16 cellular contexts compared by ENCODE assay signal in genomic region chr12:5220835-5221234, GRCh38.
DNase-seq lines count a peak whose midpoint lies in the region; ATAC-seq, FAIRE-seq and TF ChIP-seq lines count a peak whose summit lies in the region.
"Had no signal": no experiment of that assay in that cellular context is flagged by ENCODE, and none has a peak within 500 bp of the region (broad histone marks: within the 10 kb centered on the region; RNA-seq: fewer than 3 reads in every experiment).

No MANE protein-coding gene starts in this region.

- H3K14ac ChIP-seq in trophoblast cell (ENCODE audit: low read length) = no peak overlapping the region

- no peak overlapping the region for H3K9ac ChIP-seq in BLaER1 treated with 17β-estradiol and CSF1 and Interleukin-3, amounts not matched to agents 10 nM and 100 nM
- no peak overlapping the region for H3K9ac ChIP-seq in trophoblast cell (ENCODE audit: low read length)
- H3K9ac ChIP-seq: parathyroid adenoma had no signal

- H3K4me3 Mint-ChIP-seq in activated CD8-positive, alpha-beta T cell treated with anti-CD3 and anti-CD28 coated beads, Interleukin-2, amount 10 ng/mL, durations not matched to agents 7 days and 5 days = no peak overlapping the region
- no peak overlapping the region for H3K4me3 Mint-ChIP-seq in endothelial cell (ENCODE audit: unreplicated experiment)
- H3K4me3 Mint-ChIP-seq: brain had no signal

- no peaks in the 10 kb centered on the region for H3K9me3 Mint-ChIP-seq in activated CD8-positive, alpha-beta T cell treated with anti-CD3 and anti-CD28 coated beads, Interleukin-2, amount 10 ng/mL, durations not matched to agents 7 days and 5 days (ENCODE audit: insufficient read depth)
- H3K9me3 Mint-ChIP-seq in endothelial cell (ENCODE audit: unreplicated experiment) = no peaks in the 10 kb centered on the region

- no peak overlapping the region for H4K12ac ChIP-seq in trophoblast cell (ENCODE audit: low read depth, low read length)

- TF ChIP-seq CTCF in endothelial cell (IDR thresholded peaks at IDR 0.05; ENCODE audit: unreplicated experiment) = no peak

- no CpG with 5 or more reads among the region's 3 CpGs for WGBS in trophoblast cell (ENCODE audit: extremely low coverage, insufficient coverage, insufficient read length)

- H3K36me3 ChIP-seq in BLaER1 treated with 17β-estradiol and CSF1 and Interleukin-3, amounts not matched to agents 10 nM and 100 nM = no peaks in the 10 kb centered on the region
- no peaks in the 10 kb centered on the region for H3K36me3 ChIP-seq in trophoblast cell (ENCODE audit: control insufficient read depth in 1 of 2, insufficient read depth in 2 of 2, low read length in 2 of 2)
- H3K36me3 ChIP-seq: gastroesophageal sphincter had no signal

- H4K20me1 ChIP-seq in BLaER1 treated with 17β-estradiol and CSF1 and Interleukin-3, amounts not matched to agents 10 nM and 100 nM = 0 out of 22 replicates have a peak, but pooled peaks cover 0 to 5% (median 0%) of the 10 kb centered on the region in 11 experiments

- no peak overlapping the region for H2AK5ac ChIP-seq in trophoblast cell (ENCODE audit: low read length)

- no peak overlapping the region for H3K18ac ChIP-seq in trophoblast cell (ENCODE audit: low read length)

- H3K27ac ChIP-seq in BLaER1 treated with 17β-estradiol and CSF1 and Interleukin-3, amounts not matched to agents 10 nM and 100 nM = no peak overlapping the region
- H3K27ac ChIP-seq in trophoblast cell (ENCODE audit: low read depth, low read length) = no peak overlapping the region
- H3K27ac ChIP-seq: gastroesophageal sphincter, parathyroid adenoma had no signal

- H2BK120ac ChIP-seq in trophoblast cell (ENCODE audit: insufficient read depth, low read length, poor library complexity) = no peak overlapping the region

- H2BK5ac ChIP-seq in trophoblast cell (ENCODE audit: low read depth, low read length, poor library complexity) = no peak overlapping the region

- peak overlapping the region; percentile 15 to 48 (median 25); a peak in 18 of 22 replicates for H3K4me2 ChIP-seq in BLaER1 treated with 17β-estradiol and CSF1 and Interleukin-3, amounts not matched to agents 10 nM and 100 nM
- H3K4me2 ChIP-seq in trophoblast cell (ENCODE audit: low read length) = no peak overlapping the region

- H3K4ac ChIP-seq in trophoblast cell (ENCODE audit: low read depth, low read length) = no peak overlapping the region

- peak; percentile 36 for FAIRE-seq in H54 (lab: Jason Lieb, UNC)
- FAIRE-seq: G401.6, keratinocyte had no signal

- no peak overlapping the region for H4K91ac ChIP-seq in trophoblast cell (ENCODE audit: low read depth, low read length)

- no peak overlapping the region for H3K4me3 ChIP-seq in BLaER1 treated with 17β-estradiol and CSF1 and Interleukin-3, amounts not matched to agents 10 nM and 100 nM
- H3K4me3 ChIP-seq in trophoblast cell (ENCODE audit: low read depth, low read length) = no peak overlapping the region
- H3K4me3 ChIP-seq: gastroesophageal sphincter had no signal

- no peak overlapping the region for H4K8ac ChIP-seq in trophoblast cell (ENCODE audit: low read depth, low read length)

- DNase-seq in H54 (ENCODE audit: insufficient read length, low spot score) (peak; percentile 15), trophoblast cell (peak; percentile 81 to 86), endothelial cell (ENCODE audit: low spot score) (no peak)
- DNase-seq in activated CD8-positive, alpha-beta T cell treated with anti-CD3 and anti-CD28 coated beads, Interleukin-2, amount 10 ng/mL, durations not matched to agents 7 days and 5 days = peak; percentile 26
- DNase-seq: C1 segment of cervical spinal cord, Karpas-422, NCI-H1694, NCI-H510A had no signal

- H3K4me1 ChIP-seq in BLaER1 treated with 17β-estradiol and CSF1 and Interleukin-3, amounts not matched to agents 10 nM and 100 nM = peaks cover 8 to 13% (median 11%) of the 10 kb centered on the region in 10 experiments; a peak in 18 of 20 replicates
- H3K4me1 ChIP-seq in trophoblast cell (ENCODE audit: control insufficient read depth in 1 of 2, insufficient read depth in 2 of 2, low read length in 2 of 2) = peaks cover 0 to 5% of the 10 kb centered on the region in 2 experiments
- H3K4me1 ChIP-seq: gastroesophageal sphincter, parathyroid adenoma had no signal

- H3K27ac Mint-ChIP-seq in activated CD8-positive, alpha-beta T cell treated with anti-CD3 and anti-CD28 coated beads, Interleukin-2, amount 10 ng/mL, durations not matched to agents 7 days and 5 days = no peak overlapping the region
- H3K27ac Mint-ChIP-seq in endothelial cell (ENCODE audit: unreplicated experiment) = no peak overlapping the region

- TF ChIP-seq POLR2A in H54 (IDR thresholded peaks at IDR 0.05; ENCODE audit: low read depth, low read length) = no peak

- H3K9me3 ChIP-seq in BLaER1 treated with 17β-estradiol and CSF1 and Interleukin-3, amounts not matched to agents 10 nM and 100 nM (replicated peaks in 1 of 11) = no peaks in the 10 kb centered on the region
- no peaks in the 10 kb centered on the region for H3K9me3 ChIP-seq in trophoblast cell (ENCODE audit: insufficient read depth, low read depth, low read length)
- H3K9me3 ChIP-seq: gastroesophageal sphincter had no signal

- H3K79me2 ChIP-seq in trophoblast cell (ENCODE audit: control insufficient read depth, insufficient read depth, low read length, poor library complexity) = no peaks in the 10 kb centered on the region
- H3K79me2 ChIP-seq: parathyroid adenoma had no signal

- peak; percentile 68 for ATAC-seq in activated CD8-positive, alpha-beta T cell treated with anti-CD3 and anti-CD28 coated beads, Interleukin-2, amount 10 ng/mL, durations not matched to agents 7 days and 5 days
- ATAC-seq in HG02981 (IDR thresholded peaks at IDR 0.05; ENCODE audit: unreplicated experiment) (no peak), HG02885 (IDR thresholded peaks at IDR 0.05; ENCODE audit: poor library complexity, unreplicated experiment) (no peak)
- ATAC-seq: gastroesophageal sphincter had no signal

- no peak overlapping the region for H2AFZ ChIP-seq in trophoblast cell (ENCODE audit: insufficient read depth, low read length, poor library complexity)
- H2AFZ ChIP-seq: parathyroid adenoma had no signal

- H3K4me1 Mint-ChIP-seq in activated CD8-positive, alpha-beta T cell treated with anti-CD3 and anti-CD28 coated beads, Interleukin-2, amount 10 ng/mL, durations not matched to agents 7 days and 5 days (ENCODE audit: low read depth) = peaks cover 9% of the 10 kb centered on the region
- peaks cover 3% of the 10 kb centered on the region for H3K4me1 Mint-ChIP-seq in endothelial cell (ENCODE audit: unreplicated experiment)

- peaks cover 0 to 3% (median 0%) of the 10 kb centered on the region in 11 experiments; a peak in 1 of 22 replicates for H3K27me3 ChIP-seq in BLaER1 treated with 17β-estradiol and CSF1 and Interleukin-3, amounts not matched to agents 10 nM and 100 nM
- no peaks in the 10 kb centered on the region for H3K27me3 ChIP-seq in trophoblast cell (ENCODE audit: insufficient read depth, low read length)
- H3K27me3 ChIP-seq: gastroesophageal sphincter had no signal

- no peak overlapping the region for H2BK12ac ChIP-seq in trophoblast cell (ENCODE audit: low read length)

- H3K23ac ChIP-seq in trophoblast cell (ENCODE audit: low read length) = no peak overlapping the region

- POLR2A ChIA-PET in activated CD8-positive, alpha-beta T cell treated with anti-CD3 and anti-CD28 coated beads, Interleukin-2, amount 10 ng/mL, durations not matched to agents 7 days and 5 days (lab: Charles Lee) = no interaction called here

- no peaks in the 10 kb centered on the region for H3K36me3 Mint-ChIP-seq in activated CD8-positive, alpha-beta T cell treated with anti-CD3 and anti-CD28 coated beads, Interleukin-2, amount 10 ng/mL, durations not matched to agents 7 days and 5 days (ENCODE audit: low read depth)
- H3K36me3 Mint-ChIP-seq in endothelial cell (ENCODE audit: low read depth, unreplicated experiment) = no peaks in the 10 kb centered on the region
- H3K36me3 Mint-ChIP-seq: brain had no signal

- H3K79me1 ChIP-seq in trophoblast cell (ENCODE audit: low read length) = no peaks in the 10 kb centered on the region

- CTCF ChIA-PET in activated CD8-positive, alpha-beta T cell treated with anti-CD3 and anti-CD28 coated beads, Interleukin-2, amount 10 ng/mL, durations not matched to agents 7 days and 5 days (lab: Charles Lee) = no interaction called here

- H3K27me3 Mint-ChIP-seq in activated CD8-positive, alpha-beta T cell treated with anti-CD3 and anti-CD28 coated beads, Interleukin-2, amount 10 ng/mL, durations not matched to agents 7 days and 5 days (ENCODE audit: low read depth) = no peaks in the 10 kb centered on the region
- peaks cover 2% of the 10 kb centered on the region for H3K27me3 Mint-ChIP-seq in endothelial cell (ENCODE audit: unreplicated experiment)
